Comparison of ENCODE assay signal across 11 cellular contexts in the genomic region with DNA sequence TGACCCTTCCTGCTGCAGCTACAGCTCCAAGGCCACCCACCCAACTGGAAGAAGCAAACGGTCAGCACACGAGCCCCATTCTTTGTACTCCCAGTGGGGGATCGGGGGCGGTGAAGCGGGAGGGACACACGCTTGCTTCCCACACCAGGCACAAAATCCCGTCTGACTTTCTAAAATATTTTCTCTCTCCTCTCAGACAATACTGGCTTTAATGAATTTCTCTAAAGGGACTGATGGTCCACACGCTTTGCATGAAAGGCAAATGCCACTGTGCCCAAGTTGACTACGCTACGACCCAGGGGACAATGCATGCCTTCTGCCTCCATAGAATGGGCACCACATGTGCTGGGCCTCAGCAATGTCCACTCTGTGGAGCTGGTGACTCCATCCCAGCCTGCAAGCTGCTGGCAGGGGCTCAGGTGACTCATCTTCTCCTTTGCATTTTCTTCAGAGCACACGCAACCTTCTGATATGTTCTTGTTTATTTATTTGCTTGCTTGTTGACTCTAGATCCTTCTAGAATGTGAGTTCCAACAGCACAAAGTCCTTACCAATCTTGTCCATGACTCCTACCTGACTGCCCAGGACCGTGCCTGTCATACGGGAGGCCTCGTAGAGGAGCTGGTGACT. TPM values are rescaled to one million over a fixed set of nuclear protein-coding genes. Genes with fewer than 3 reads are reported as not detected.
DNase-seq lines count a peak whose midpoint lies in the region; ATAC-seq and TF ChIP-seq lines count a peak whose summit lies in the region.
"Had no signal": no experiment of that assay in that cellular context is flagged by ENCODE, and none has a peak within 500 bp of the region (broad histone marks: within the 10 kb centered on the region; RNA-seq: fewer than 3 reads in every experiment).

No MANE protein-coding gene starts in this region.

- intact Hi-C loops in transverse colon (cut with DNase I; ENCODE audit: low total_unique reads), result no loop called here

- H3K4me1 Mint-ChIP-seq in activated T-cell treated with anti-CD3 and anti-CD28 coated beads, Interleukin-2, amount 50 U/mL, for 24 hours (ENCODE audit: low read depth), result peaks cover 82% of the 10 kb centered on the region
- H3K4me1 Mint-ChIP-seq: GM23338 had no signal

- H3K36me3 Mint-ChIP-seq in activated T-cell treated with anti-CD3 and anti-CD28 coated beads, Interleukin-2, amount 50 U/mL, for 24 hours (ENCODE audit: low read depth), result peaks cover 53% of the 10 kb centered on the region

- no peaks in the 10 kb centered on the region for H3K27me3 Mint-ChIP-seq in activated T-cell treated with anti-CD3 and anti-CD28 coated beads, Interleukin-2, amount 50 U/mL, for 24 hours

- WGBS in transverse colon (ENCODE audit: low coverage in 1 of 2), 2 donors, result 64 to 86% methylated on average over 9 to 14 of the region's 14 CpGs

- H3K27me3 ChIP-seq in layer of hippocampus (ENCODE audit: control insufficient read depth, insufficient read depth, low read length), result no peaks in the 10 kb centered on the region
- no peaks in the 10 kb centered on the region for H3K27me3 ChIP-seq in transverse colon

- TF ChIP-seq EP300 in transverse colon (IDR thresholded peaks at IDR 0.05; ENCODE audit: low read depth), result no peak

- no peak for TF ChIP-seq CTCF in transverse colon (IDR thresholded peaks at IDR 0.05)

- no peak overlapping the region for H3K4me3 ChIP-seq in transverse colon
- H3K4me3 ChIP-seq: GM23338 had no signal

- H3K27ac ChIP-seq in layer of hippocampus (ENCODE audit: low read depth, low read length) (peak overlapping the region; percentile 94), transverse colon (peak overlapping the region; percentile 4 to 31 (median 14))

- no peak for DNase-seq in activated T-cell treated with anti-CD3 and anti-CD28 coated beads, Interleukin-2, amount 50 U/mL, for 24 hours
- DNase-seq in activated T-cell treated with anti-CD3 and anti-CD28 coated beads, Interleukin-2, amount 50 U/mL, for 48 hours, result no peak
- DNase-seq in astrocyte of the hippocampus (ENCODE audit: low read depth, low spot score) (peak; percentile 91), transverse colon (no peak)
- DNase-seq in activated CD4-positive, CD25-positive, alpha-beta regulatory T cell treated with anti-CD3 and anti-CD28 coated beads, Interleukin-2, amount 50 U/mL, for 72 hours, result no peak
- DNase-seq: activated CD8-positive, alpha-beta memory T cell treated with anti-CD3 and anti-CD28 coated beads for 24 hours; NCI-H1417 had no signal

- in situ Hi-C loops in transverse colon (cut with MboI; ENCODE audit: low pct_ligation_motif_present in 1 of 4, low pct_unique_long_range_greater_than_20kb in 1 of 4, low sequenced_read_pairs in 3 of 4), result no loop called here

- peak overlapping the region; percentile 47 for H3K27ac Mint-ChIP-seq in activated T-cell treated with anti-CD3 and anti-CD28 coated beads, Interleukin-2, amount 50 U/mL, for 24 hours
- H3K27ac Mint-ChIP-seq: GM23338 had no signal

- TF ChIP-seq POLR2A in transverse colon (IDR thresholded peaks at IDR 0.05) (no peak), GM18505 (IDR thresholded peaks at IDR 0.05; ENCODE audit: borderline replicate concordance, extremely low read depth, insufficient read depth, insufficient read length) (no peak)

- no peaks in the 10 kb centered on the region for H3K36me3 ChIP-seq in transverse colon

- no peaks in the 10 kb centered on the region for H3K9me3 ChIP-seq in transverse colon

- H3K4me3 Mint-ChIP-seq in activated T-cell treated with anti-CD3 and anti-CD28 coated beads, Interleukin-2, amount 50 U/mL, for 24 hours, result no peak overlapping the region
- H3K4me3 Mint-ChIP-seq: GM23338 had no signal

- no peak for ATAC-seq in GM18505 (IDR thresholded peaks at IDR 0.05; ENCODE audit: unreplicated experiment)
- ATAC-seq in GM18519 (IDR thresholded peaks at IDR 0.05; ENCODE audit: low FRiP score, unreplicated experiment), result no peak
- ATAC-seq: GM23338 had no signal

- peaks cover 21 to 61% (median 38%) of the 10 kb centered on the region in 4 donors for H3K4me1 ChIP-seq in transverse colon

- no peaks in the 10 kb centered on the region for H3K9me3 Mint-ChIP-seq in activated T-cell treated with anti-CD3 and anti-CD28 coated beads, Interleukin-2, amount 50 U/mL, for 24 hours
- H3K9me3 Mint-ChIP-seq: GM23338 had no signal

RNA-seq across cellular contexts. Expression of a gene that starts 15.6 kb away (rescaled TPM):
- 10 to 100 TPM in 3 of 4 donors, 1 to 10 TPM in 1; 9.8 to 46.8 (median 13.9) TPM for total RNA-seq in transverse colon

RNA-seq across cellular contexts. Expression of a gene that starts 34.0 kb away (rescaled TPM):
- total RNA-seq in transverse colon, result 100 to 1,000 TPM in 1 of 4 donors, 10 to 100 TPM in 3; 11.6 to 177 (median 38.2) TPM
